ENCODE assay signal across 33 cellular contexts in genomic region chr21:40622531-40622930, GRCh38.
DNase-seq lines count a peak whose midpoint lies in the region; FAIRE-seq and TF ChIP-seq lines count a peak whose summit lies in the region.
"Had no signal": no experiment of that assay in that cellular context is flagged by ENCODE, and none has a peak within 500 bp of the region (broad histone marks: within the 10 kb centered on the region; RNA-seq: fewer than 3 reads in every experiment).

No MANE protein-coding gene starts in this region.

- H4K20me1 ChIP-seq in mammary epithelial cell (ENCODE audit: insufficient read depth, low read length) = no peaks in the 10 kb centered on the region

- H3K4me3 Mint-ChIP-seq in MCF 10A (ENCODE audit: unreplicated experiment) (no peak overlapping the region), progenitor cell of endocrine pancreas (ENCODE audit: low read depth) (no peak overlapping the region)
- H3K4me3 Mint-ChIP-seq: activated B cell treated with CpG ODN at 0.5 μM for 24 hours; activated naive CD8-positive, alpha-beta T cell treated with anti-CD3 and anti-CD28 coated beads, Interleukin-2, amount 10 ng/mL, durations not matched to agents 7 days and 5 days; activated T-cell treated with anti-CD3 and anti-CD28 coated beads, Interleukin-2, amount 50 U/mL, for 4 hours; B cell; CD8-positive, alpha-beta memory T cell; effector memory CD8-positive, alpha-beta T cell; mesothelial cell of epicardium; stimulated activated naive CD8-positive, alpha-beta T cell treated with anti-CD3 and anti-CD28 coated beads, Interleukin-15, Interleukin-2, amounts not matched to agents 100 ng/mL and 50 ng/mL, for 24 hours had no signal

- H2AFZ ChIP-seq in mammary epithelial cell (ENCODE audit: low read depth, low read length) = no peak overlapping the region
- H2AFZ ChIP-seq: parathyroid adenoma had no signal

- TF ChIP-seq EP300 in stomach (IDR thresholded peaks at IDR 0.05) = no peak

- no peaks in the 10 kb centered on the region for H3K36me3 Mint-ChIP-seq in MCF 10A (ENCODE audit: insufficient read depth, unreplicated experiment)
- no peaks in the 10 kb centered on the region for H3K36me3 Mint-ChIP-seq in progenitor cell of endocrine pancreas (ENCODE audit: insufficient read depth)
- H3K36me3 Mint-ChIP-seq: activated naive CD8-positive, alpha-beta T cell treated with anti-CD3 and anti-CD28 coated beads, Interleukin-2, amount 10 ng/mL, durations not matched to agents 7 days and 5 days; mesothelial cell of epicardium had no signal

- no peaks in the 10 kb centered on the region for H3K27me3 ChIP-seq in mammary epithelial cell (ENCODE audit: insufficient read depth, low read length)
- no peaks in the 10 kb centered on the region for H3K27me3 ChIP-seq in adipocyte (replicated peaks; ENCODE audit: control insufficient read depth, insufficient read depth, low read length)
- no peaks in the 10 kb centered on the region for H3K27me3 ChIP-seq in stomach
- H3K27me3 ChIP-seq: ascending aorta, right atrium auricular region, spleen had no signal

- CTCF ChIA-PET in mammary epithelial cell (lab: Charles Lee; ENCODE audit: low non-redundant PET) (no interaction called here), MCF 10A (lab: Yijun Ruan, JAX) (interaction anchor here (0.6 kb wide), 2 partner anchors 94 to 512 kb away, joined by 3 read pairs; no protein-coding TSS in a partner anchor)

- no peak for FAIRE-seq in urothelium cell line (lab: Jason Lieb, UNC)

- H3K4me1 Mint-ChIP-seq in MCF 10A (ENCODE audit: insufficient read depth, unreplicated experiment) (peaks cover 5% of the 10 kb centered on the region), progenitor cell of endocrine pancreas (ENCODE audit: low read depth) (peaks cover 20% of the 10 kb centered on the region)
- H3K4me1 Mint-ChIP-seq: activated B cell treated with CpG ODN at 0.5 μM for 24 hours; activated naive CD8-positive, alpha-beta T cell treated with anti-CD3 and anti-CD28 coated beads, Interleukin-2, amount 10 ng/mL, durations not matched to agents 7 days and 5 days; B cell; CD8-positive, alpha-beta memory T cell had no signal

- no peak overlapping the region for H3K4me3 ChIP-seq in mammary epithelial cell (replicated peaks in 1 of 3; ENCODE audit: insufficient read depth in 1 of 3, low read depth in 2 of 3, low read length in 3 of 3)
- H3K4me3 ChIP-seq in adipocyte (ENCODE audit: low read length) = no peak overlapping the region
- no peak overlapping the region for H3K4me3 ChIP-seq in stomach
- H3K4me3 ChIP-seq: ascending aorta, right atrium auricular region, spleen had no signal

- WGBS in mammary epithelial cell (ENCODE audit: low coverage, missing lambda C conversion rate) = 4% methylated on average over 4 of the region's 4 CpGs
- WGBS in stomach, 5 donors = 25 to 33% (median 27%) methylated on average over 4 of the region's 4 CpGs

- no peak overlapping the region for H3K4me2 ChIP-seq in mammary epithelial cell (ENCODE audit: insufficient read depth, low read depth, low read length)

- dilution Hi-C loops in mammary epithelial cell (cut with HindIII; ENCODE audit: low sequenced_read_pairs) = no loop called here

- in situ Hi-C loops in mammary epithelial cell (cut with MboI; ENCODE audit: low sequenced_read_pairs in 2 of 2) = no loop called here

- TF ChIP-seq CTCF in mammary epithelial cell (conservative IDR thresholded peaks at IDR 0.05 in 1 of 2, IDR thresholded peaks at IDR 0.05 in 1 of 2; ENCODE audit: extremely low read depth in 1 of 2, insufficient read depth in 1 of 2, low read depth in 1 of 2, low read length in 2 of 2) (no peak), MCF 10A (IDR thresholded peaks at IDR 0.05; ENCODE audit: unreplicated experiment) (no peak), stomach (IDR thresholded peaks at IDR 0.05) (no peak), progenitor cell of endocrine pancreas (IDR thresholded peaks at IDR 0.05; ENCODE audit: unreplicated experiment) (no peak)

- BruUV-seq in mammary epithelial cell (replicated peaks; lab: Mats Ljungman, UMichigan) (no TSS peak), MCF 10A (replicated peaks; lab: Mats Ljungman, UMichigan) (no TSS peak)

- H3K27me3 Mint-ChIP-seq in MCF 10A (ENCODE audit: insufficient read depth, unreplicated experiment) (no peaks in the 10 kb centered on the region), progenitor cell of endocrine pancreas (no peaks in the 10 kb centered on the region)
- H3K27me3 Mint-ChIP-seq: activated B cell treated with CpG ODN at 0.5 μM for 24 hours; activated naive CD8-positive, alpha-beta T cell treated with anti-CD3 and anti-CD28 coated beads, Interleukin-2, amount 10 ng/mL, durations not matched to agents 7 days and 5 days; B cell; CD8-positive, alpha-beta memory T cell; effector memory CD8-positive, alpha-beta T cell; stimulated activated naive CD8-positive, alpha-beta T cell treated with anti-CD3 and anti-CD28 coated beads, Interleukin-15, Interleukin-2, amounts not matched to agents 100 ng/mL and 50 ng/mL, for 24 hours had no signal

- no peaks in the 10 kb centered on the region for H3K4me1 ChIP-seq in mammary epithelial cell (ENCODE audit: insufficient read depth, low read length)
- no peaks in the 10 kb centered on the region for H3K4me1 ChIP-seq in adipocyte (ENCODE audit: control insufficient read depth, insufficient read depth, low read length)
- no peaks in the 10 kb centered on the region for H3K4me1 ChIP-seq in stomach
- H3K4me1 ChIP-seq: ascending aorta, parathyroid adenoma, right atrium auricular region, spleen had no signal

- POLR2A ChIA-PET in MCF 10A (lab: Yijun Ruan, JAX) = no interaction called here

- TF ChIP-seq POLR2A in stomach (IDR thresholded peaks at IDR 0.05) = no peak

- intact Hi-C loops in mammary epithelial cell (cut with micrococcal nuclease) (no loop called here), MCF 10A (cut with micrococcal nuclease) (no loop called here), stomach (cut with DNase I; ENCODE audit: low total_unique reads) (no loop called here)

- H3K27ac Mint-ChIP-seq in MCF 10A (ENCODE audit: low read depth, unreplicated experiment) (no peak overlapping the region), progenitor cell of endocrine pancreas (no peak overlapping the region)
- H3K27ac Mint-ChIP-seq: activated B cell treated with CpG ODN at 0.5 μM for 24 hours; activated naive CD8-positive, alpha-beta T cell treated with anti-CD3 and anti-CD28 coated beads, Interleukin-2, amount 10 ng/mL, durations not matched to agents 7 days and 5 days; B cell; CD8-positive, alpha-beta memory T cell; effector memory CD8-positive, alpha-beta T cell; mesothelial cell of epicardium; stimulated activated naive CD8-positive, alpha-beta T cell treated with anti-CD3 and anti-CD28 coated beads, Interleukin-15, Interleukin-2, amounts not matched to agents 100 ng/mL and 50 ng/mL, for 24 hours had no signal

- DNase-seq in mammary epithelial cell = peak; percentile 10
- no peak for DNase-seq in MCF 10A (ENCODE audit: unreplicated experiment)
- DNase-seq in NCI-H1930 (lab: John Stamatoyannopoulos, UW) = peak; percentile 32 to 64
- peak; percentile 4 for DNase-seq in adipocyte (ENCODE audit: low read depth)
- DNase-seq in urothelium cell line (ENCODE audit: low spot score) = peak; percentile 1
- DNase-seq in stomach = no peak
- no peak for DNase-seq in progenitor cell of endocrine pancreas (ENCODE audit: low spot score, unreplicated experiment)
- DNase-seq in NCI-H345 (lab: John Stamatoyannopoulos, UW) = no peak
- DNase-seq: ACHN; activated B cell treated with CpG ODN at 0.5 μM for 24 hours; activated CD4-positive, alpha-beta T cell treated with anti-CD3 and anti-CD28 coated beads, Interleukin-2, amount 50 U/mL, for 1 hour; activated gamma-delta T cell; activated naive CD8-positive, alpha-beta T cell treated with anti-CD3 and anti-CD28 coated beads, Interleukin-2, amount 10 ng/mL, durations not matched to agents 7 days and 5 days; activated T-cell treated with anti-CD3 and anti-CD28 coated beads, Interleukin-2, amount 50 U/mL, for 4 hours; caudate nucleus; CD8-positive, alpha-beta memory T cell; cortex of kidney; DMS 273 treated with DMSO at 0.1 percent for 48 hours; effector memory CD8-positive, alpha-beta T cell; GDM1; IMR-90; left ventricle myocardium superior; NCI-H2081 treated with DMSO at 0.1 percent for 48 hours; NCI-H446; OCI-M1; spleen; stimulated activated CD4-positive, alpha-beta T cell treated with anti-CD3 and anti-CD28 coated beads, Interleukin-2, amount 100 ng/mL, for 24 hours had no signal

- H3K79me2 ChIP-seq in mammary epithelial cell (ENCODE audit: insufficient read depth, low read length) = no peaks in the 10 kb centered on the region
- H3K79me2 ChIP-seq: parathyroid adenoma had no signal

- H3K9me3 Mint-ChIP-seq in MCF 10A (ENCODE audit: unreplicated experiment) (peaks cover 30% of the 10 kb centered on the region), progenitor cell of endocrine pancreas (ENCODE audit: low read depth) (no peaks in the 10 kb centered on the region)

- H3K27ac ChIP-seq in mammary epithelial cell (ENCODE audit: insufficient read depth, low read depth, low read length) (no peak overlapping the region), stomach (no peak overlapping the region)
- H3K27ac ChIP-seq: ascending aorta, parathyroid adenoma, right atrium auricular region, spleen had no signal

- H3K9me3 ChIP-seq in mammary epithelial cell (replicated peaks; ENCODE audit: insufficient read depth, low read length) (no peaks in the 10 kb centered on the region), adipocyte (ENCODE audit: control insufficient read depth, low read length) (no peaks in the 10 kb centered on the region), stomach (no peaks in the 10 kb centered on the region)
- H3K9me3 ChIP-seq: ascending aorta, right atrium auricular region had no signal

- H3K36me3 ChIP-seq in mammary epithelial cell (ENCODE audit: insufficient read depth, low read length) (no peaks in the 10 kb centered on the region), adipocyte (ENCODE audit: control insufficient read depth, insufficient read depth, low read length, severe bottlenecking) (no peaks in the 10 kb centered on the region), stomach (no peaks in the 10 kb centered on the region)
- H3K36me3 ChIP-seq: ascending aorta, right atrium auricular region, spleen had no signal

- H3K9ac ChIP-seq in mammary epithelial cell (ENCODE audit: insufficient read depth, low read length) (no peak overlapping the region), adipocyte (ENCODE audit: low read length) (no peak overlapping the region)
- H3K9ac ChIP-seq: parathyroid adenoma had no signal

Comparison
In these comparisons a context has a peak if more than half of its experiments do, and no peak if none do; other contexts are left out.
1. DNase-seq: peak in mammary epithelial cell (single experiment), NCI-H1930 (2 of 2), adipocyte (single experiment) and urothelium cell line (single experiment); none in MCF 10A (single experiment), stomach (single experiment), progenitor cell of endocrine pancreas (single experiment) and NCI-H345 (single experiment).